In genomic region chr17:43389022-43389947, GRCh38 we compare ENCODE assay signal across 8 cellular contexts. TPM values are rescaled to one million over a fixed set of nuclear protein-coding genes. Genes with fewer than 3 reads are reported as not detected.
DNase-seq lines count a peak whose midpoint lies in the region; ATAC-seq, FAIRE-seq and TF ChIP-seq lines count a peak whose summit lies in the region.

No MANE protein-coding gene starts in this region.

- POLR2A ChIA-PET in activated CD4-positive, alpha-beta T cell treated with anti-CD3 and anti-CD28 coated beads, Interleukin-2, amount 10 ng/mL, durations not matched to agents 7 days and 5 days (lab: Charles Lee), result interaction anchor here (1.6 to 2.3 kb wide), 2 partner anchors 21 to 28 kb away, joined by 13 to 34 read pairs; no protein-coding TSS in a partner anchor
- POLR2A ChIA-PET in HepG2 (lab: Yijun Ruan, JAX), result interaction anchor here (1.0 to 6.4 kb wide), 18 partner anchors 10 to 184 kb away, joined by 3 to 386 read pairs (median 8); partner anchors contain the start of genes ARL4D, DHX8, ETV4 and TMEM106A

- no peaks in the 10 kb centered on the region for H3K36me3 ChIP-seq in HepG2 (replicated peaks in 1 of 2; ENCODE audit: control insufficient read depth in 1 of 2, insufficient read depth in 2 of 2, low read length in 2 of 2)

- peak overlapping the region; percentile 73 for H3K4me3 ChIP-seq in coronary artery
- peak overlapping the region; percentile 63 to 78 (median 70) for H3K4me3 ChIP-seq in HepG2 (replicated peaks in 1 of 3; ENCODE audit: insufficient read depth in 1 of 3, low read depth in 2 of 3, low read length in 3 of 3)

- H3K27me3 ChIP-seq in HepG2 (ENCODE audit: control insufficient read depth in 1 of 2, insufficient read depth in 2 of 2, low read length in 2 of 2), result no peaks in the 10 kb centered on the region

- no peaks in the 10 kb centered on the region for H4K20me1 ChIP-seq in HepG2 (ENCODE audit: insufficient read depth, low read length)

- in situ Hi-C loops in HepG2 (cut with HindIII; ENCODE audit: extremely low pct_ligation_motif_present, low pct_unique_long_range_greater_than_20kb), result no loop called here

- WGBS in HepG2 (ENCODE audit: low lambda C conversion rate), result 28% methylated on average over 35 of the region's 35 CpGs

- TF ChIP-seq RAD21 in HepG2 (CRISPR knock-in tag; IDR thresholded peaks at IDR 0.05), result peak; percentile 64

- no peak for TF ChIP-seq EP300 in HepG2 (IDR thresholded peaks at IDR 0.05; ENCODE audit: low read depth in 2 of 2, low read length in 2 of 2)
- no peak for TF ChIP-seq EP300 in HepG2 (CRISPR knock-in tag; IDR thresholded peaks at IDR 0.05; ENCODE audit: borderline replicate concordance)

- peak overlapping the region; percentile 86 for H3K4me2 ChIP-seq in HepG2 (ENCODE audit: low read depth, low read length)

- intact Hi-C loops in HepG2 (cut with micrococcal nuclease; ENCODE audit: unreplicated experiment), result loop anchor here (1.0 kb wide), 2 partner anchors 20 to 94 kb away; partner anchors contain the start of gene DHX8

- no peaks in the 10 kb centered on the region for H3K36me3 Mint-ChIP-seq in activated CD4-positive, alpha-beta T cell treated with anti-CD3 and anti-CD28 coated beads, Interleukin-2, amount 10 ng/mL, durations not matched to agents 7 days and 5 days (ENCODE audit: low read depth)

- TF ChIP-seq POLR2A in HepG2 (IDR thresholded peaks at IDR 0.05; ENCODE audit: insufficient read depth in 1 of 2, low read depth in 2 of 2, low read length in 2 of 2), result no peak

- BruUV-seq in HepG2 (replicated peaks; lab: Mats Ljungman, UMichigan), result no TSS peak

- H3K4me1 Mint-ChIP-seq in activated CD4-positive, alpha-beta T cell treated with anti-CD3 and anti-CD28 coated beads, Interleukin-2, amount 10 ng/mL, durations not matched to agents 7 days and 5 days, result peaks cover 35% of the 10 kb centered on the region

- peak; percentile 33 for ATAC-seq in HG03342 (IDR thresholded peaks at IDR 0.05; ENCODE audit: unreplicated experiment)
- ATAC-seq in HepG2, result peak; percentile 50
- no peak for ATAC-seq in GM21786 (IDR thresholded peaks at IDR 0.05; ENCODE audit: unreplicated experiment)

- CTCF ChIA-PET in activated CD4-positive, alpha-beta T cell treated with anti-CD3 and anti-CD28 coated beads, Interleukin-2, amount 10 ng/mL, durations not matched to agents 7 days and 5 days (lab: Charles Lee), result interaction anchor here (1.0 to 14.7 kb wide), 6 partner anchors 9 to 95 kb away, joined by 3 to 240 read pairs (median 12); partner anchors contain the start of genes ARL4D and DHX8
- CTCF ChIA-PET in HepG2 (lab: Yijun Ruan, JAX; ENCODE audit: low intra/inter-chr PET ratio, low total read pairs), result interaction anchor here (2.4 to 2.5 kb wide), 2 partner anchors 21 to 94 kb away, joined by 14 to 18 read pairs; partner anchors contain the start of gene DHX8

- peaks cover 81% of the 10 kb centered on the region for H3K4me1 ChIP-seq in HepG2 (ENCODE audit: insufficient read depth, low read length)

- H3K27ac Mint-ChIP-seq in activated CD4-positive, alpha-beta T cell treated with anti-CD3 and anti-CD28 coated beads, Interleukin-2, amount 10 ng/mL, durations not matched to agents 7 days and 5 days, result peak overlapping the region; percentile 97

- peak overlapping the region; percentile 85 for H3K4me3 Mint-ChIP-seq in activated CD4-positive, alpha-beta T cell treated with anti-CD3 and anti-CD28 coated beads, Interleukin-2, amount 10 ng/mL, durations not matched to agents 7 days and 5 days

- no peak overlapping the region for H2AFZ ChIP-seq in HepG2 (ENCODE audit: low read length)

- peak; percentile 61 for DNase-seq in GM04503 (ENCODE audit: low read depth)
- DNase-seq in NCI-H526 (lab: John Stamatoyannopoulos, UW), result peak; percentile 84 to 93
- DNase-seq in activated CD4-positive, alpha-beta T cell treated with anti-CD3 and anti-CD28 coated beads, Interleukin-2, amount 10 ng/mL, durations not matched to agents 7 days and 5 days, result peak; percentile 88
- peak; percentile 93 for DNase-seq in coronary artery (ENCODE audit: low spot score)
- peak; percentile 74 for DNase-seq in HepG2 (ENCODE audit: low spot score)
- DNase-seq in stimulated activated CD4-positive, alpha-beta T cell treated with anti-CD3 and anti-CD28 coated beads, Interleukin-4, amount 100 ng/mL, for 1 hour, result peak; percentile 76

- H3K9me3 Mint-ChIP-seq in activated CD4-positive, alpha-beta T cell treated with anti-CD3 and anti-CD28 coated beads, Interleukin-2, amount 10 ng/mL, durations not matched to agents 7 days and 5 days, result no peaks in the 10 kb centered on the region

- FAIRE-seq in HepG2 (lab: Jason Lieb, UNC), result no peak

- no peaks in the 10 kb centered on the region for H3K9me3 ChIP-seq in HepG2 (ENCODE audit: low read length)

- H3K9ac ChIP-seq in HepG2 (ENCODE audit: insufficient read depth, low read depth, low read length), result peak overlapping the region; percentile 81

- H3K27ac ChIP-seq in coronary artery (peak overlapping the region; percentile 94 to 99), HepG2 (ENCODE audit: extremely low read length, insufficient read depth, low read length) (peak overlapping the region; percentile 86)

- TF ChIP-seq CTCF in coronary artery (IDR thresholded peaks at IDR 0.05), result peak; percentile 54
- TF ChIP-seq CTCF in HepG2 (CRISPR knock-in tag; IDR thresholded peaks at IDR 0.05), result peak; percentile 83

- no peaks in the 10 kb centered on the region for H3K27me3 Mint-ChIP-seq in activated CD4-positive, alpha-beta T cell treated with anti-CD3 and anti-CD28 coated beads, Interleukin-2, amount 10 ng/mL, durations not matched to agents 7 days and 5 days

- no peaks in the 10 kb centered on the region for H3K79me2 ChIP-seq in HepG2 (ENCODE audit: insufficient read depth, low read length)

TF ChIP-seq in HepG2, 621 proteins besides CTCF, POLR2A, EP300 and RAD21 (continues in another document):
- TF ChIP-seq SMARCE1 (IDR thresholded peaks at IDR 0.05; ENCODE audit: borderline replicate concordance) (no peak), MIER3 (CRISPR knock-in tag; IDR thresholded peaks at IDR 0.05; ENCODE audit: borderline replicate concordance) (no peak), ZNF619 (CRISPR knock-in tag; IDR thresholded peaks at IDR 0.05) (no peak), HINFP (CRISPR knock-in tag; IDR thresholded peaks at IDR 0.05; ENCODE audit: low read depth) (peak; percentile 47; the same call in 1 of the 2 replicates), ETS1 (CRISPR knock-in tag; IDR thresholded peaks at IDR 0.05) (no peak)

RNA-seq across cellular contexts. Expression of gene ARL4D, which starts 9.5 kb away (rescaled TPM):
- total RNA-seq in activated CD4-positive, alpha-beta T cell treated with anti-CD3 and anti-CD28 coated beads, Interleukin-2, amount 10 ng/mL, durations not matched to agents 7 days and 5 days, result 1 to 10 TPM; 2.1 to 2.2 TPM
- 9.0 and 9.5 TPM in 2 replicates for total RNA-seq in HepG2 (2016; rRNA removed; fragmentation: Illumina TruSeq; extraction: Trizol)
- total RNA-seq in HepG2 (2016; cell fraction: cytosol; rRNA removed; fragmentation: Illumina TruSeq; extraction: Trizol; ENCODE audit: low read depth), result 4.8 and 5.0 TPM in 2 replicates
- 8.2 and 10.0 TPM in 2 replicates for total RNA-seq in HepG2 (2016; cell fraction: insoluble cytoplasmic fraction; rRNA removed; fragmentation: Illumina TruSeq; extraction: Trizol)
- total RNA-seq in HepG2 (2016; cell fraction: membrane; rRNA removed; fragmentation: Illumina TruSeq; extraction: Trizol), result 6.9 and 7.7 TPM in 2 replicates
- total RNA-seq in HepG2 (2016; cell fraction: nucleus; rRNA removed; fragmentation: Illumina TruSeq; extraction: Trizol), result 5.3 and 7.3 TPM in 2 replicates
- polyA plus RNA-seq in HepG2 (2011; rRNA removed), result 25.9 and 40.6 TPM in 2 replicates
- polyA plus RNA-seq in HepG2 (2011; cell fraction: cytosol; rRNA removed), result 42.8 and 43.2 TPM in 2 replicates
- polyA plus RNA-seq in HepG2 (2011; cell fraction: nucleus; rRNA removed), result 20.5 and 34.1 TPM in 2 replicates
- polyA plus RNA-seq in HepG2 (2012), result 31.5 and 47.6 TPM in 2 replicates
- 2.0 and 2.2 TPM in 2 replicates for polyA plus RNA-seq in HepG2 (2016; cell fraction: cytosol; fragmentation: Illumina TruSeq; extraction: Trizol; ENCODE audit: low read depth)
- polyA plus RNA-seq in HepG2 (2016; cell fraction: insoluble cytoplasmic fraction; fragmentation: Illumina TruSeq; extraction: Trizol; ENCODE audit: low read depth), result 11.6 and 13.8 TPM in 2 replicates
- polyA plus RNA-seq in HepG2 (2016; cell fraction: membrane; fragmentation: Illumina TruSeq; extraction: Trizol; ENCODE audit: low read depth), result 3.2 TPM in 2 replicates
- 12.2 and 15.4 TPM in 2 replicates for polyA plus RNA-seq in HepG2 (2016; cell fraction: nucleus; fragmentation: Illumina TruSeq; extraction: Trizol; ENCODE audit: insufficient read depth, low read depth)
- polyA minus RNA-seq in HepG2 (2011; rRNA and poly(A)+ RNA removed; ENCODE audit: low replicate concordance), result 18.8 and 37.1 TPM in 2 replicates
- polyA minus RNA-seq in HepG2 (2011; cell fraction: cytosol; rRNA and poly(A)+ RNA removed), result 15.0 and 19.8 TPM in 2 replicates
- 8.9 and 13.3 TPM in 2 replicates for polyA minus RNA-seq in HepG2 (2011; cell fraction: nucleus; rRNA and poly(A)+ RNA removed)
